In genomic region chr2:80437959-80438358, GRCh38 we compare ENCODE assay signal across 23 cellular contexts.
DNase-seq lines count a peak whose midpoint lies in the region; ATAC-seq, FAIRE-seq and TF ChIP-seq lines count a peak whose summit lies in the region.
"Had no signal": no experiment of that assay in that cellular context is flagged by ENCODE, and none has a peak within 500 bp of the region (broad histone marks: within the 10 kb centered on the region; RNA-seq: fewer than 3 reads in every experiment).

No MANE protein-coding gene starts in this region.

- H3K36me3 ChIP-seq in A673 (ENCODE audit: insufficient read depth, low read length, poor library complexity, severe bottlenecking) (no peaks in the 10 kb centered on the region), K562 (ENCODE audit: control insufficient read depth, insufficient read depth, low read length) (no peaks in the 10 kb centered on the region)
- H3K36me3 ChIP-seq: BE2C had no signal

- no peak for TF ChIP-seq EP300 in K562 (IDR thresholded peaks at IDR 0.05; ENCODE audit: low read length)

- H3K9me3 ChIP-seq in A673 (ENCODE audit: low read depth, low read length, poor library complexity, severe bottlenecking) (no peaks in the 10 kb centered on the region), K562 (replicated peaks; ENCODE audit: control insufficient read depth, insufficient read depth, low read depth, low read length) (no peaks in the 10 kb centered on the region)
- H3K9me3 ChIP-seq: BE2C had no signal

- peak; percentile 18 to 43; a peak in 2 of 4 replicates for TF ChIP-seq RAD21 in K562 (CRISPR knock-in tag; conservative IDR thresholded peaks at IDR 0.05 in 1 of 2, IDR thresholded peaks at IDR 0.05 in 1 of 2)

- no peak overlapping the region for H2AFZ ChIP-seq in K562 (ENCODE audit: low read depth, low read length)

- POLR2A ChIA-PET in A673 (lab: Charles Lee; ENCODE audit: low non-redundant PET) (no interaction called here), K562 (lab: Yijun Ruan, JAX) (no interaction called here)

- peak; percentile 59; the same call in 2 of the 3 replicates for ATAC-seq in K562
- ATAC-seq: GM12878 had no signal

- H4K20me1 ChIP-seq in K562 (replicated peaks; ENCODE audit: control insufficient read depth, insufficient read depth, low read length), result no peaks in the 10 kb centered on the region

- 6% methylated on average over 5 of the region's 5 CpGs for WGBS in K562 (ENCODE audit: insufficient coverage, low coverage, missing lambda C conversion rate)
- WGBS in lower leg skin, 2 donors, result 77 to 90% methylated on average over 5 of the region's 5 CpGs

- intact Hi-C loops in A673 (cut with micrococcal nuclease; ENCODE audit: unreplicated experiment), result no loop called here
- intact Hi-C loops in K562 (cut with micrococcal nuclease), result loop anchor here (5.0 kb wide), 1 partner anchor 366 kb away; no protein-coding TSS in a partner anchor
- intact Hi-C loops in lower leg skin (cut with DNase I; ENCODE audit: low total_unique reads), result no loop called here

- TF ChIP-seq CTCF in A673 (conservative IDR thresholded peaks at IDR 0.05; ENCODE audit: low read depth, low read length), result no peak
- peak in 2 of 3 experiments; percentile 8 to 30; a peak in 1 of 6 replicates for TF ChIP-seq CTCF in K562 (IDR thresholded peaks at IDR 0.05 in 2 of 3, conservative IDR thresholded peaks at IDR 0.05 in 1 of 3; ENCODE audit: insufficient read depth in 2 of 3, low read depth in 1 of 3, low read length in 3 of 3)
- TF ChIP-seq CTCF in lower leg skin (IDR thresholded peaks at IDR 0.05), result no peak

- H3K79me2 ChIP-seq in K562 (ENCODE audit: control insufficient read depth, insufficient read depth, low read length), result no peaks in the 10 kb centered on the region

- H3K27ac ChIP-seq in A673 (ENCODE audit: low read depth, low read length, poor library complexity, severe bottlenecking) (no peak overlapping the region), K562 (ENCODE audit: extremely low read depth, low read depth, low read length) (no peak overlapping the region)
- H3K27ac ChIP-seq: HL-60 had no signal

- TF ChIP-seq POLR2A in K562 (conservative IDR thresholded peaks at IDR 0.05) (no peak), lower leg skin (IDR thresholded peaks at IDR 0.05) (no peak)

- no peak overlapping the region for H3K4me3 ChIP-seq in A673 (ENCODE audit: low read depth, low read length, poor library complexity, severe bottlenecking)
- H3K4me3 ChIP-seq in K562, result no peak overlapping the region
- no peak overlapping the region for H3K4me3 ChIP-seq in lower leg skin (ENCODE audit: low read depth, poor library complexity, severe bottlenecking)
- H3K4me3 ChIP-seq: GM12878 had no signal

- CTCF ChIA-PET in A673 (lab: Charles Lee), result no interaction called here
- CTCF ChIA-PET in K562 (lab: Yijun Ruan, JAX; ENCODE audit: low intra/inter-chr PET ratio), result interaction anchor here (0.5 kb wide), 1 partner anchor 501 kb away, joined by 3 read pairs; no protein-coding TSS in a partner anchor

- no peak overlapping the region for H3K4me2 ChIP-seq in K562 (ENCODE audit: insufficient read depth, low read length)

- H3K27me3 ChIP-seq in A673 (replicated peaks; ENCODE audit: insufficient read depth, low read depth, low read length, poor library complexity) (no peaks in the 10 kb centered on the region), K562 (ENCODE audit: control insufficient read depth in 2 of 2, insufficient read depth in 2 of 2, low read length in 2 of 2) (no peaks in the 10 kb centered on the region; a peak in 1 of 5 replicates)
- H3K27me3 ChIP-seq: BE2C had no signal

- peak; percentile 0 for DNase-seq in A673 (ENCODE audit: low spot score)
- DNase-seq in NCI-H82 treated with DMSO at 0.1 percent for 48 hours (lab: John Stamatoyannopoulos, UW; ENCODE audit: unreplicated experiment), result peak; percentile 54
- peak in 2 of 4 experiments; percentile 8 to 30 for DNase-seq in K562 (ENCODE audit: extremely low read depth in 1 of 4, low spot score in 3 of 4)
- DNase-seq in iPS-NIHi7 (ENCODE audit: extremely low spot score), result peak; percentile 30
- no peak for DNase-seq in SK-N-DZ (ENCODE audit: low spot score)
- DNase-seq in activated CD4-positive, alpha-beta T cell treated with anti-CD3 and anti-CD28 coated beads, Interleukin-2, amount 50 U/mL, for 4 hours, result no peak
- no peak for DNase-seq in lower leg skin (ENCODE audit: low spot score in 2 of 2)
- DNase-seq: 8988T; BE2C; C1 segment of cervical spinal cord; CD4-positive, CD25-positive, alpha-beta regulatory T cell; CD8-positive, alpha-beta memory T cell; COR-L47; DMS 273 treated with DMSO at 0.1 percent for 48 hours; DMS53; DND-41; EL; HCEC 1CT; IMR-90 had no signal

- H3K4me1 ChIP-seq in A673 (ENCODE audit: insufficient read depth, low read length, poor library complexity, severe bottlenecking) (no peaks in the 10 kb centered on the region), K562 (replicated peaks in 1 of 2; ENCODE audit: control insufficient read depth in 2 of 2, insufficient read depth in 2 of 2, low read length in 2 of 2) (no peaks in the 10 kb centered on the region)
- H3K4me1 ChIP-seq: BE2C had no signal

- H3K9me1 ChIP-seq in K562 (ENCODE audit: control insufficient read depth, insufficient read depth, low read length), result no peaks in the 10 kb centered on the region

- in situ Hi-C loops in K562 (cut with MboI), result no loop called here

- BruUV-seq in A673 (replicated peaks; lab: Mats Ljungman, UMichigan) (no TSS peak), K562 (replicated peaks; lab: Mats Ljungman, UMichigan) (no TSS peak)

- no peak for FAIRE-seq in K562 (lab: Jason Lieb, UNC)
- FAIRE-seq: GM12878, H54, HTR-8/SVneo had no signal

- no peak overlapping the region for H3K9ac ChIP-seq in K562 (ENCODE audit: insufficient read depth in 1 of 2, low read depth in 2 of 2, low read length in 2 of 2)

TF ChIP-seq in K562, 482 proteins besides CTCF, POLR2A, EP300 and RAD21:
- TF ChIP-seq ZNF274 (IDR thresholded peaks at IDR 0.05; ENCODE audit: borderline replicate concordance, low read depth, low read length) (no peak), C11orf30 (IDR thresholded peaks at IDR 0.05; ENCODE audit: low read depth) (no peak), KHSRP (IDR thresholded peaks at IDR 0.05) (no peak), RBM17 (IDR thresholded peaks at IDR 0.05; ENCODE audit: borderline replicate concordance, low read depth, low read length) (no peak), TSC22D4 (tag; IDR thresholded peaks at IDR 0.05) (no peak), CCNT2 (IDR thresholded peaks at IDR 0.05; ENCODE audit: borderline replicate concordance, extremely low read depth, insufficient read length, low read depth, low read length) (no peak), BRD4 (IDR thresholded peaks at IDR 0.05) (no peak)

Comparison
In these comparisons a context has a peak if more than half of its experiments do, and no peak if none do; other contexts are left out.
1. DNase-seq: peak in A673 (single experiment), NCI-H82 treated with DMSO at 0.1 percent for 48 hours (single experiment) and iPS-NIHi7 (single experiment); none in SK-N-DZ (single experiment), activated CD4-positive, alpha-beta T cell treated with anti-CD3 and anti-CD28 coated beads, Interleukin-2, amount 50 U/mL, for 4 hours (0 of 2) and lower leg skin (0 of 2).
2. CTCF ChIP-seq: peak in K562 (2 of 3); none in A673 (single experiment) and lower leg skin (0 of 3).